Comparison of ENCODE assay signal across 8 cellular contexts in genomic region chr21:37642493-37642892, GRCh38.
DNase-seq lines count a peak whose midpoint lies in the region; ATAC-seq and TF ChIP-seq lines count a peak whose summit lies in the region.

No MANE protein-coding gene starts in this region.

- no peak overlapping the region for H3K4me3 Mint-ChIP-seq in CD4-positive, alpha-beta T cell
- no peak overlapping the region for H3K4me3 Mint-ChIP-seq in immature natural killer cell

- intact Hi-C loops in CD4-positive, alpha-beta T cell (cut with DNase I, micrococcal nuclease): no loop called here

- POLR2A ChIA-PET in CD4-positive, alpha-beta T cell (lab: Charles Lee): no interaction called here

- H3K36me3 ChIP-seq in H7 (replicated peaks; ENCODE audit: control insufficient read depth, insufficient read depth, low read length): no peaks in the 10 kb centered on the region

- peaks cover 69% of the 10 kb centered on the region for H3K27me3 Mint-ChIP-seq in CD4-positive, alpha-beta T cell
- peaks cover under 1 to 11% (median 9%) of the 10 kb centered on the region in 3 donors for H3K27me3 Mint-ChIP-seq in immature natural killer cell (ENCODE audit: low read depth in 3 of 3)

- no peak overlapping the region for H3K27ac Mint-ChIP-seq in CD4-positive, alpha-beta T cell
- H3K27ac Mint-ChIP-seq in immature natural killer cell: no peak overlapping the region

- H3K36me3 Mint-ChIP-seq in CD4-positive, alpha-beta T cell (ENCODE audit: low read depth): no peaks in the 10 kb centered on the region
- no peaks in the 10 kb centered on the region for H3K36me3 Mint-ChIP-seq in immature natural killer cell

- H3K4me1 Mint-ChIP-seq in CD4-positive, alpha-beta T cell (ENCODE audit: low read depth): no peaks in the 10 kb centered on the region
- no peaks in the 10 kb centered on the region for H3K4me1 Mint-ChIP-seq in immature natural killer cell

- peak in 5 of 10 experiments; percentile 5 to 36 (median 7) for DNase-seq in CD4-positive, alpha-beta T cell
- DNase-seq in H7 (peak; percentile 63), immature natural killer cell (peak in 2 of 3 donors; percentile 4 to 9), NOMO-1 treated with DMSO at 0.1 percent for 48 hours (lab: John Stamatoyannopoulos, UW; ENCODE audit: unreplicated experiment) (no peak)

- CTCF ChIA-PET in CD4-positive, alpha-beta T cell (lab: Charles Lee): no interaction called here

- ATAC-seq in CD4-positive, alpha-beta T cell (ENCODE audit: poor library complexity): peak; percentile 52
- ATAC-seq in SK-N-SH treated with all-trans-retinoic acid at 6 μM for 48 hours (peak; percentile 46; the same call in 1 of the 3 replicates), HG03175 (IDR thresholded peaks at IDR 0.05; ENCODE audit: unreplicated experiment) (no peak), GM21737 (IDR thresholded peaks at IDR 0.05; ENCODE audit: unreplicated experiment) (no peak), GM19455 (IDR thresholded peaks at IDR 0.05; ENCODE audit: unreplicated experiment) (no peak)

- peak; percentile 27 for TF ChIP-seq CTCF in CD4-positive, alpha-beta T cell (IDR thresholded peaks at IDR 0.05)

- H3K4me3 ChIP-seq in H7 (ENCODE audit: insufficient read depth, low read depth, low read length): no peak overlapping the region

- H3K27me3 ChIP-seq in CD4-positive, alpha-beta T cell (ENCODE audit: control insufficient read depth, insufficient read depth, low read length): peaks cover 14% of the 10 kb centered on the region
- H3K27me3 ChIP-seq in H7 (ENCODE audit: control insufficient read depth, insufficient read depth, low read length): no peaks in the 10 kb centered on the region

- H3K9me3 Mint-ChIP-seq in CD4-positive, alpha-beta T cell: no peaks in the 10 kb centered on the region
- H3K9me3 Mint-ChIP-seq in immature natural killer cell: no peaks in the 10 kb centered on the region

- H3K27ac ChIP-seq in CD4-positive, alpha-beta T cell (ENCODE audit: low read depth, low read length): no peak overlapping the region

- H3K9me3 ChIP-seq in CD4-positive, alpha-beta T cell (ENCODE audit: control insufficient read depth, low read length): no peaks in the 10 kb centered on the region

TF ChIP-seq in SK-N-SH treated with all-trans-retinoic acid at 6 μM for 48 hours, 23 proteins besides CTCF, POLR2A, EP300 and RAD21:
- TF ChIP-seq TOX (CRISPR knock-in tag; IDR thresholded peaks at IDR 0.05; ENCODE audit: borderline replicate concordance) (no peak), ZFP3 (CRISPR knock-in tag; IDR thresholded peaks at IDR 0.05) (no peak), TCF4 (CRISPR knock-in tag; IDR thresholded peaks at IDR 0.05; ENCODE audit: borderline replicate concordance) (no peak), CREB5 (CRISPR knock-in tag; IDR thresholded peaks at IDR 0.05; ENCODE audit: low read depth) (no peak), ZC3H10 (CRISPR knock-in tag; IDR thresholded peaks at IDR 0.05) (no peak), CSDC2 (CRISPR knock-in tag; IDR thresholded peaks at IDR 0.05) (no peak), ZFP30 (CRISPR knock-in tag; IDR thresholded peaks at IDR 0.05) (no peak), SNAI2 (CRISPR knock-in tag; IDR thresholded peaks at IDR 0.05) (no peak), ARNTL (CRISPR knock-in tag; IDR thresholded peaks at IDR 0.05; ENCODE audit: borderline replicate concordance, low read depth) (no peak), ZNF70 (CRISPR knock-in tag; IDR thresholded peaks at IDR 0.05) (no peak)
- TF ChIP-seq, protein P1, sequence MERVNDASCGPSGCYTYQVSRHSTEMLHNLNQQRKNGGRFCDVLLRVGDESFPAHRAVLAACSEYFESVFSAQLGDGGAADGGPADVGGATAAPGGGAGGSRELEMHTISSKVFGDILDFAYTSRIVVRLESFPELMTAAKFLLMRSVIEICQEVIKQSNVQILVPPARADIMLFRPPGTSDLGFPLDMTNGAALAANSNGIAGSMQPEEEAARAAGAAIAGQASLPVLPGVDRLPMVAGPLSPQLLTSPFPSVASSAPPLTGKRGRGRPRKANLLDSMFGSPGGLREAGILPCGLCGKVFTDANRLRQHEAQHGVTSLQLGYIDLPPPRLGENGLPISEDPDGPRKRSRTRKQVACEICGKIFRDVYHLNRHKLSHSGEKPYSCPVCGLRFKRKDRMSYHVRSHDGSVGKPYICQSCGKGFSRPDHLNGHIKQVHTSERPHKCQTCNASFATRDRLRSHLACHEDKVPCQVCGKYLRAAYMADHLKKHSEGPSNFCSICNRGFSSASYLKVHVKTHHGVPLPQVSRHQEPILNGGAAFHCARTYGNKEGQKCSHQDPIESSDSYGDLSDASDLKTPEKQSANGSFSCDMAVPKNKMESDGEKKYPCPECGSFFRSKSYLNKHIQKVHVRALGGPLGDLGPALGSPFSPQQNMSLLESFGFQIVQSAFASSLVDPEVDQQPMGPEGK (CRISPR knock-in tag; IDR thresholded peaks at IDR 0.05; ENCODE audit: borderline replicate concordance): no peak

Comparison
In these comparisons a context has a peak if more than half of its experiments do, and no peak if none do; other contexts are left out.
1. ATAC-seq: peak in CD4-positive, alpha-beta T cell (single experiment) and SK-N-SH treated with all-trans-retinoic acid at 6 μM for 48 hours (single experiment); none in HG03175 (single experiment), GM21737 (single experiment) and GM19455 (single experiment).